In genomic region chr5:143078321-143078720, GRCh38 we compare ENCODE assay signal across 15 cellular contexts.
A peak's percentile ranks its signal among the peaks of the same experiment; 100 is the strongest.
DNase-seq lines count a peak whose midpoint lies in the region; FAIRE-seq and TF ChIP-seq lines count a peak whose summit lies in the region.
"Had no signal": no experiment of that assay in that cellular context is flagged by ENCODE, and none has a peak within 500 bp of the region (broad histone marks: within the 10 kb centered on the region; RNA-seq: fewer than 3 reads in every experiment).

No MANE protein-coding gene starts in this region.

- 0 out of 2 replicates have a peak overlapping the region, but pooled peaks have one; percentile 7 for H2BK20ac ChIP-seq in H1 (ENCODE audit: low read length)

- TF ChIP-seq CTCF in H1 (IDR thresholded peaks at IDR 0.05; ENCODE audit: control extremely low read depth in 1 of 3, insufficient read depth in 1 of 3, low read depth in 1 of 3, low read length in 3 of 3) (no peak), type B pancreatic cell (conservative IDR thresholded peaks at IDR 0.05) (no peak)

- H4K20me1 ChIP-seq in H1 (replicated peaks in 1 of 2; ENCODE audit: control insufficient read depth in 1 of 2, insufficient read depth in 2 of 2, low read length in 2 of 2), result no peaks in the 10 kb centered on the region
- H4K20me1 ChIP-seq: BLaER1 treated with 17β-estradiol and CSF1 and Interleukin-3, amounts not matched to agents 10 nM and 100 nM had no signal

- no peak overlapping the region for H2BK5ac ChIP-seq in H1 (ENCODE audit: low read depth, low read length)

- H2AK5ac ChIP-seq in H1 (ENCODE audit: low read depth, low read length), result no peak overlapping the region

- H3K27ac ChIP-seq in H1 (ENCODE audit: low read depth, low read length), result no peak overlapping the region
- H3K27ac ChIP-seq: BLaER1 treated with 17β-estradiol and CSF1 and Interleukin-3, amounts not matched to agents 10 nM and 100 nM had no signal

- no peak overlapping the region for H2BK120ac ChIP-seq in H1 (replicated peaks; ENCODE audit: low read depth, low read length)

- FAIRE-seq in H1 (lab: Jason Lieb, UNC), result no peak
- FAIRE-seq: A549, GM12891, K562 had no signal

- peak overlapping the region; percentile 29 for H3K27ac Mint-ChIP-seq in type B pancreatic cell
- H3K27ac Mint-ChIP-seq: CD4-positive, CD25-positive, alpha-beta regulatory T cell; HFFc6 had no signal

- no peak overlapping the region for H3K23ac ChIP-seq in H1 (ENCODE audit: insufficient read length)

- no peak overlapping the region for H3K4ac ChIP-seq in H1 (replicated peaks; ENCODE audit: insufficient read length, low read depth, low read length)

- no peak for TF ChIP-seq POLR2A in H1 (IDR thresholded peaks at IDR 0.05; ENCODE audit: control extremely low read depth in 1 of 2, low read depth in 2 of 2, low read length in 2 of 2)

- WGBS in H1 (ENCODE audit: extremely low coverage in 1 of 2, insufficient coverage in 1 of 2, insufficient read length in 1 of 2, insufficient replicate concordance in 2 of 2, low coverage in 1 of 2, low lambda C conversion rate in 2 of 2, missing lambda C conversion rate in 1 of 2), 2 experiments, result 88% methylated on average over 5 of the region's 5 CpGs; no CpG with 5 or more reads in 1 of the 2 experiments

- H3K27me3 Mint-ChIP-seq in type B pancreatic cell, result no peaks in the 10 kb centered on the region
- H3K27me3 Mint-ChIP-seq: CD4-positive, CD25-positive, alpha-beta regulatory T cell had no signal

- H3K4me2 ChIP-seq in H1 (ENCODE audit: insufficient read depth in 1 of 2, low read depth in 2 of 2, low read length in 2 of 2), result no peak overlapping the region
- H3K4me2 ChIP-seq: A549; BLaER1 treated with 17β-estradiol and CSF1 and Interleukin-3, amounts not matched to agents 10 nM and 100 nM; GM23338 had no signal

- no peak overlapping the region for H4K91ac ChIP-seq in H1 (replicated peaks; ENCODE audit: insufficient read length, low read length)

- no peaks in the 10 kb centered on the region for H3K23me2 ChIP-seq in H1 (ENCODE audit: low read depth, low read length)

- no peak overlapping the region for H3K9ac ChIP-seq in H1 (replicated peaks in 1 of 4; ENCODE audit: extremely low read depth in 1 of 4, low read depth in 3 of 4, low read length in 3 of 4)
- H3K9ac ChIP-seq: BLaER1 treated with 17β-estradiol and CSF1 and Interleukin-3, amounts not matched to agents 10 nM and 100 nM had no signal

- H2BK12ac ChIP-seq in H1 (ENCODE audit: low read depth, low read length), result no peak overlapping the region

- peaks cover 13% of the 10 kb centered on the region for H3K4me1 Mint-ChIP-seq in type B pancreatic cell (ENCODE audit: unreplicated experiment)

- TF ChIP-seq EP300 in H1 (IDR thresholded peaks at IDR 0.05; ENCODE audit: borderline replicate concordance in 1 of 2, low read depth in 2 of 2, low read length in 2 of 2), result no peak

- peaks cover 0 to 3% (median 1%) of the 10 kb centered on the region in 4 experiments; a peak in 2 of 7 replicates for H3K4me1 ChIP-seq in H1 (replicated peaks in 1 of 4; ENCODE audit: control insufficient read depth in 3 of 4, insufficient read depth in 4 of 4, low read length in 3 of 4)
- H3K4me1 ChIP-seq: A549; BLaER1 treated with 17β-estradiol and CSF1 and Interleukin-3, amounts not matched to agents 10 nM and 100 nM; HAP-1 had no signal

- H3K4me3 Mint-ChIP-seq in type B pancreatic cell, result no peak overlapping the region
- H3K4me3 Mint-ChIP-seq: CD4-positive, CD25-positive, alpha-beta regulatory T cell; GM23338; HFFc6 had no signal

- CTCF ChIA-PET in H1 (lab: Charles Lee; ENCODE audit: partially characterized antibody), result no interaction called here

- no peak overlapping the region for H3K14ac ChIP-seq in H1 (ENCODE audit: insufficient read length)

- DNase-seq in GM03348 (ENCODE audit: low spot score) (peak; percentile 46), H1 (ENCODE audit: low read depth in 1 of 2, low spot score in 2 of 2) (no peak), left kidney (ENCODE audit: low read depth, low spot score) (peak; percentile 64), type B pancreatic cell (ENCODE audit: extremely low spot score, unreplicated experiment) (no peak), foreskin melanocyte (no peak), NCI-H146 (lab: John Stamatoyannopoulos, UW) (no peak), GDM1 (lab: John Stamatoyannopoulos, UW) (no peak)
- DNase-seq: CD4-positive, CD25-positive, alpha-beta regulatory T cell; HFFc6 had no signal

- no peaks in the 10 kb centered on the region for H3K79me2 ChIP-seq in H1 (ENCODE audit: control insufficient read depth in 1 of 2, insufficient read depth in 2 of 2, low read length in 2 of 2)

- H3K9me3 Mint-ChIP-seq in type B pancreatic cell, result peaks cover 4% of the 10 kb centered on the region
- H3K9me3 Mint-ChIP-seq: CD4-positive, CD25-positive, alpha-beta regulatory T cell; GM23338; HFFc6 had no signal

- no peak overlapping the region for H3K56ac ChIP-seq in H1 (replicated peaks; ENCODE audit: insufficient read length, low read depth, low read length)

- no peak overlapping the region for H4K8ac ChIP-seq in H1 (ENCODE audit: extremely low read depth, insufficient read depth, low read length)

- no peaks in the 10 kb centered on the region for H3K36me3 ChIP-seq in H1 (ENCODE audit: control insufficient read depth in 2 of 4, insufficient read depth in 4 of 4, low read length in 3 of 4)
- H3K36me3 ChIP-seq: HAP-1 had no signal

- no peak for TF ChIP-seq RAD21 in H1 (IDR thresholded peaks at IDR 0.05 in 1 of 2, conservative IDR thresholded peaks at IDR 0.05 in 1 of 2; ENCODE audit: low read depth in 2 of 2, low read length in 2 of 2)

- H3K18ac ChIP-seq in H1 (ENCODE audit: extremely low read depth, low read length), result no peak overlapping the region

- H4K5ac ChIP-seq in H1 (ENCODE audit: insufficient read length, low read depth, low read length), result no peak overlapping the region

- H3K9me3 ChIP-seq in H1 (ENCODE audit: insufficient read depth in 2 of 2, low read depth in 1 of 2, low read length in 1 of 2), result no peaks in the 10 kb centered on the region
- H3K9me3 ChIP-seq: A549; BLaER1 treated with 17β-estradiol and CSF1 and Interleukin-3, amounts not matched to agents 10 nM and 100 nM; HAP-1 had no signal

- POLR2A ChIA-PET in H1 (lab: Charles Lee; ENCODE audit: partially characterized antibody), result no interaction called here

- H3K36me3 Mint-ChIP-seq in type B pancreatic cell, result peaks cover 8% of the 10 kb centered on the region

- H2AFZ ChIP-seq in H1 (ENCODE audit: low read length), result no peak overlapping the region
- H2AFZ ChIP-seq: GM23338 had no signal

- no peak overlapping the region for H3K4me3 ChIP-seq in H1 (ENCODE audit: extremely low read depth in 1 of 4, insufficient read depth in 2 of 4, low read depth in 3 of 4, low read length in 4 of 4)
- H3K4me3 ChIP-seq: A549; BLaER1 treated with 17β-estradiol and CSF1 and Interleukin-3, amounts not matched to agents 10 nM and 100 nM; GM23338; HAP-1; K562 had no signal

- no peaks in the 10 kb centered on the region for H3K79me1 ChIP-seq in H1 (ENCODE audit: low read depth, low read length)

- H3K27me3 ChIP-seq in H1 (replicated peaks in 1 of 4; ENCODE audit: control insufficient read depth in 3 of 4, extremely low read depth in 1 of 4, insufficient read depth in 3 of 4, low read length in 3 of 4), result no peaks in the 10 kb centered on the region
- H3K27me3 ChIP-seq: BLaER1 treated with 17β-estradiol and CSF1 and Interleukin-3, amounts not matched to agents 10 nM and 100 nM had no signal

- 0 out of 2 replicates have a peak overlapping the region, but pooled peaks have one; percentile 66 for H2BK15ac ChIP-seq in H1 (ENCODE audit: low read length)

TF ChIP-seq in H1, 55 proteins besides CTCF, POLR2A, EP300 and RAD21:
- TF ChIP-seq EGR1 (IDR thresholded peaks at IDR 0.05; ENCODE audit: borderline replicate concordance, low read depth, low read length) (no peak), SIX5 (IDR thresholded peaks at IDR 0.05; ENCODE audit: low read depth, low read length) (no peak), USF2 (IDR thresholded peaks at IDR 0.05; ENCODE audit: low read length) (no peak), GTF2F1 (IDR thresholded peaks at IDR 0.05; ENCODE audit: borderline replicate concordance, low read depth, low read length) (no peak), BRCA1 (IDR thresholded peaks at IDR 0.05; ENCODE audit: low read depth, low read length) (no peak), RXRA (IDR thresholded peaks at IDR 0.05; ENCODE audit: insufficient read depth, low read depth, low read length) (no peak), JUND (IDR thresholded peaks at IDR 0.05; ENCODE audit: low read length) (no peak), TAF7 (optimal IDR thresholded peaks at IDR 0.05; ENCODE audit: borderline replicate concordance, low read depth, low read length) (no peak), ATF2 (IDR thresholded peaks at IDR 0.05; ENCODE audit: low read length) (no peak), KDM5A (IDR thresholded peaks at IDR 0.05; ENCODE audit: low read length) (no peak), TCF12 (IDR thresholded peaks at IDR 0.05; ENCODE audit: low read depth, low read length) (no peak), SP1 (IDR thresholded peaks at IDR 0.05; ENCODE audit: low read depth, low read length) (no peak), BACH1 (IDR thresholded peaks at IDR 0.05; ENCODE audit: low read length) (no peak), SP2 (IDR thresholded peaks at IDR 0.05; ENCODE audit: low read length) (no peak), SIN3A (conservative IDR thresholded peaks at IDR 0.05 in 1 of 2, IDR thresholded peaks at IDR 0.05 in 1 of 2; ENCODE audit: low read depth in 1 of 2, low read length in 2 of 2) (no peak), TAF1 (IDR thresholded peaks at IDR 0.05; ENCODE audit: low read depth, low read length) (no peak)
TF ChIP-seq in H1: peak in this region for 0.

Comparison
In these comparisons a context has a peak if more than half of its experiments do, and no peak if none do; other contexts are left out.
1. DNase-seq: peak in GM03348 (single experiment) and left kidney (single experiment); none in H1 (0 of 2), type B pancreatic cell (single experiment), foreskin melanocyte (single experiment), NCI-H146 (single experiment) and GDM1 (single experiment).